In the genomic region with DNA sequence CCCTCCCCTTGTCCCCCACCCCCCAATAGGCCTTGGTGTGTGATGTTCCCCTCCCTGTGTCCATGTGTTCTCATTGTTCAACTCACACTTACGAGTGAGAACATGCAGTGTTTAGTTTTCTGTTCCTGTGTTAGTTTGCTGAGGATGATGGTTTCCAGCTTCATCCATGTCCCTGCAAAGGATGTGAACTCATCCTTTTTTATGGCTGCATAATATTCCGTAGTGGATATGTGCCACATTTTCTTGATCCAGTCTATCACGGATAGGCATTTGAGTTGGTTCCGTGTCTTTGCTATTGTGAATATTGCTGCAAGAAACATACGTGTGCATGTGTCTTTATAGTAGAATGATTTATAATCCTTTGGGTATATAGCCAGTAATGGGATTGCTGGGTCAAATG, we compare ENCODE assay signal across 4 cellular contexts. TPM values are rescaled to one million over a fixed set of nuclear protein-coding genes. Genes with fewer than 3 reads are reported as not detected.
"Had no signal": no experiment of that assay in that cellular context is flagged by ENCODE, and none has a peak within 500 bp of the region (broad histone marks: within the 10 kb centered on the region; RNA-seq: fewer than 3 reads in every experiment).

No MANE protein-coding gene starts in this region.

RNA-seq across cellular contexts. Expression of gene ACTG2, which starts 14.8 kb away (rescaled TPM):
- total RNA-seq: activated CD4-positive, alpha-beta memory T cell treated with anti-CD3 and anti-CD28 coated beads, Interleukin-2, amount 10 ng/mL, durations not matched to agents 7 days and 5 days; activated CD4-positive, alpha-beta T cell treated with anti-CD3 and anti-CD28 coated beads, Interleukin-2, amount 10 ng/mL, durations not matched to agents 7 days and 5 days; epithelial cell of proximal tubule; T-helper 1 cell treated with Interleukin-12 subunit alpha and Interleukin-12 subunit beta and Interleukin-4 antibody, amounts not matched to agents 30 ng/mL and 1 ng/mL, for 36 hours had no signal
